ENCODE assay signal across 17 cellular contexts in the genomic region with DNA sequence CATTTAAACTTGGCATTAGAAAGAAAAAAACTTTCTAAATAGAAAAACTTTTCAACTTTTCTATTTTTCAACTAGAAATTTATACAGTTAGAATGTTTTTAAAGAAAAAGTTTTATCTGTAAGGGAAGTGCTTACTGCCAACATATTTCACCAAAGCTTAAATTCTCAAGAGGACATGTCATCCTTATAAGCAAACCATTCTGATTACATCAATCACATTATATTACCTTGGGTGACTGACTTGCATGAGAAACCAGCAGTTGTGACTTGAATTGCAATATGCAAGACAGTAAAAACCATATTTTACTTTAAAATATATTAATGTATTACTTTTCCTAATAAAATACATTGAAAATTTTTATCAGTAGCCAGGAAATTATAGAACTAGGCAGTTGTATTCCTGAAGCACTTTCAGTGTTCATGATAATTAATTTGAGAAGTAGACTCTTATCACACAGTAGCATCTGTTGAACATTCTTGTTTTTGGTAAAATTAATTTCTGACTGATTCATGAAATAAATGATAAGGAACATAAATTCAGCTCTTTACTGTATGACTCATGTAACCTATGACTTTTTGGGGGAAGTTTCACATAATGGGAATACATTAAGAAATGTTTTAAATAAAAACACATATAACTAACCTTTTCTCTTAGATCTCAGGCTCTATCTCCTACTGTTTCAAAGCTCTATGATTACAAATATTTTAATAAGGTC.
DNase-seq lines count a peak whose midpoint lies in the region; ATAC-seq, FAIRE-seq and TF ChIP-seq lines count a peak whose summit lies in the region.
"Had no signal": no experiment of that assay in that cellular context is flagged by ENCODE, and none has a peak within 500 bp of the region (broad histone marks: within the 10 kb centered on the region; RNA-seq: fewer than 3 reads in every experiment).

No MANE protein-coding gene starts in this region.

- H3K27ac ChIP-seq in RWPE2 (ENCODE audit: poor library complexity, severe bottlenecking), result peak overlapping the region; percentile 72
- H3K27ac ChIP-seq in osteoblast (ENCODE audit: low read depth, low read length), result no peak overlapping the region
- H3K27ac ChIP-seq: body of pancreas, esophagus squamous epithelium, left ventricle myocardium inferior, sigmoid colon had no signal

- H3K36me3 ChIP-seq in RWPE2 (ENCODE audit: low read depth) (no peaks in the 10 kb centered on the region), osteoblast (ENCODE audit: insufficient read depth, low read length) (no peaks in the 10 kb centered on the region)
- H3K36me3 ChIP-seq: esophagus squamous epithelium, left ventricle myocardium inferior, sigmoid colon had no signal

- ATAC-seq in RWPE2 (ENCODE audit: low read depth) (peak; percentile 50), GM21529 (IDR thresholded peaks at IDR 0.05; ENCODE audit: unreplicated experiment) (no peak)
- ATAC-seq: body of pancreas, K562 had no signal

- TF ChIP-seq CTCF in RWPE2 (IDR thresholded peaks at IDR 0.05; ENCODE audit: poor library complexity, severe bottlenecking) (no peak), epithelial cell of esophagus (IDR thresholded peaks at IDR 0.05; ENCODE audit: insufficient read depth, low read depth, low read length, missing control alignments) (no peak), osteoblast (IDR thresholded peaks at IDR 0.05; ENCODE audit: extremely low read depth, low read depth, low read length) (no peak)

- H3K4me3 ChIP-seq in RWPE2 (ENCODE audit: severe bottlenecking) (no peak overlapping the region), epithelial cell of esophagus (ENCODE audit: low read length) (no peak overlapping the region), osteoblast (ENCODE audit: insufficient read depth, low read length) (no peak overlapping the region)
- H3K4me3 ChIP-seq: body of pancreas, esophagus squamous epithelium, K562, left ventricle myocardium inferior, sigmoid colon had no signal

- H3K4me2 ChIP-seq in osteoblast (ENCODE audit: insufficient read depth, low read length), result no peak overlapping the region

- peak; percentile 34 for DNase-seq in GM04503 (ENCODE audit: low read depth)
- no peak for DNase-seq in RWPE2 (ENCODE audit: low spot score)
- DNase-seq in epithelial cell of esophagus (ENCODE audit: low read depth), result peak; percentile 20
- DNase-seq in osteoblast (ENCODE audit: insufficient read length, low spot score, missing footprints), result peak; percentile 6
- DNase-seq in effector CD8-positive, alpha-beta T cell (lab: John Stamatoyannopoulos, UW), result no peak
- DNase-seq in NCI-H1105 (lab: John Stamatoyannopoulos, UW), result no peak
- no peak for DNase-seq in frontal cortex (ENCODE audit: low spot score in 2 of 2)
- DNase-seq: activated CD4-positive, alpha-beta T cell treated with anti-CD3 and anti-CD28 coated beads, Interleukin-2, amount 10 ng/mL, durations not matched to agents 7 days and 5 days; activated naive CD4-positive, alpha-beta T cell treated with Interleukin-2 at 50 U/mL for 16 hours; body of pancreas; esophagus squamous epithelium; GDM1; left ventricle myocardium inferior; sigmoid colon; stimulated activated CD4-positive, alpha-beta T cell treated with anti-CD3 and anti-CD28 coated beads, Interleukin-2, amount 100 ng/mL, for 48 hours had no signal

- no peaks in the 10 kb centered on the region for H3K79me2 ChIP-seq in osteoblast (ENCODE audit: insufficient read depth, low read length)

- H3K27me3 ChIP-seq in RWPE2 (ENCODE audit: insufficient read depth, poor library complexity, severe bottlenecking), result no peaks in the 10 kb centered on the region
- no peaks in the 10 kb centered on the region for H3K27me3 ChIP-seq in osteoblast (ENCODE audit: insufficient read depth, low read length)
- H3K27me3 ChIP-seq: body of pancreas, esophagus squamous epithelium, sigmoid colon had no signal

- H4K20me1 ChIP-seq in osteoblast (ENCODE audit: insufficient read depth, low read length), result no peaks in the 10 kb centered on the region

- H3K9me3 ChIP-seq in RWPE2 (ENCODE audit: severe bottlenecking), result no peaks in the 10 kb centered on the region
- no peaks in the 10 kb centered on the region for H3K9me3 ChIP-seq in osteoblast (ENCODE audit: low read depth, low read length)

- FAIRE-seq in frontal cortex (lab: Jason Lieb, UNC), result no peak
- FAIRE-seq: K562 had no signal

- H2AFZ ChIP-seq in osteoblast (ENCODE audit: low read length), result no peak overlapping the region

- peaks cover 25% of the 10 kb centered on the region for H3K4me1 ChIP-seq in RWPE2 (ENCODE audit: insufficient read depth, poor library complexity, severe bottlenecking)
- no peaks in the 10 kb centered on the region for H3K4me1 ChIP-seq in osteoblast (ENCODE audit: insufficient read depth, low read length)
- H3K4me1 ChIP-seq: body of pancreas, esophagus squamous epithelium, left ventricle myocardium inferior, sigmoid colon had no signal

Comparison
In these comparisons a context has a peak if more than half of its experiments do, and no peak if none do; other contexts are left out.
1. DNase-seq: peak in GM04503 (single experiment), epithelial cell of esophagus (single experiment) and osteoblast (single experiment); none in RWPE2 (single experiment), effector CD8-positive, alpha-beta T cell (single experiment), NCI-H1105 (single experiment) and frontal cortex (0 of 2).